9 cellular contexts compared by ENCODE assay signal in the genomic region with DNA sequence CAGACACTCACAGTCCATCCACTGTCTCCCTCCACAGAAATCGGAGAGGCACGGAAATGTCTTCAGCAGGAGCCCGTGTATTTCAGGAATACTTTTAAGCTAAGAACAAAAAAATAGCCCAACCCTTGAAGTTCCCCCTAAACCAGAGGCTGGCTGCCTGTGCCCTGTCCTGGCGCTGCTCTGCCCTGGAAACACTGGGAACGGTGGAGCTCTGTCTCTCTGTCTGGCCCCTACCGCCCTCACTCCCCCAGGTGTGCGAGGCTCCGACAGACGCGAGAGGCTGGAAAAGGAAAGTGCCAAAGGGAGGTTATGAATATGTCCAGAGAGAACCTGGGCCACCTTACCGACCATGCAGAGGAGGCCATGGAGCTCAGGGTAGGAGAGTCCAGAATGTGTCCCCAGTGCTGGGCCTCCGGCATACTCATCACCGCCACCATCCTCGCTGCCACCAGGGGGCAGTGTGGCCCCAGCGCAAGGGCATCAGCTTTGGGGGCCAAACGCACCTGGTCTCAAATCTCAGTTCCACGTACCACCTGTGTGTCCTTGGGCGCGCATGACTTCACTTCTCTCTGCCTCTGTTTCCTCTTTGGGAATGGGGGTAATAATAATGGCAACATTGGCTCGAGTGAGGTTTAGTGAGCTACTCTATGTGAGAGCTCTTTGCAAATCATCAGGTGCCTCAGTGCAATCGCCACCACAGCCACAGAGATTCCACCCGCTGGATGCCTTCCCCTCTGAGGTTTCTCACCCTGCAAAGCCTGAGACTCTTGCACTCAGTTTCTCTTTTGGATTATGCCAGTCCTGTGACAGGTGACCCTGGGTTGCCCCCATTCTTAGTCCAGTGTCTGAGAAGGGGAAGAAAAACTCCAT. TPM values are rescaled to one million over a fixed set of nuclear protein-coding genes. Genes with fewer than 3 reads are reported as not detected.
A peak's percentile ranks its signal among the peaks of the same experiment; 100 is the strongest.
DNase-seq lines count a peak whose midpoint lies in the region; ATAC-seq, FAIRE-seq and TF ChIP-seq lines count a peak whose summit lies in the region.
"Had no signal": no experiment of that assay in that cellular context is flagged by ENCODE, and none has a peak within 500 bp of the region (broad histone marks: within the 10 kb centered on the region; RNA-seq: fewer than 3 reads in every experiment).

No MANE protein-coding gene starts in this region.

- H3K27me3 Mint-ChIP-seq in CD4-positive, alpha-beta memory T cell: peaks cover 0 to 1% of the 10 kb centered on the region in 2 donors

- H3K27me3 ChIP-seq in CD4-positive, alpha-beta memory T cell (ENCODE audit: insufficient read depth, low read length): no peaks in the 10 kb centered on the region
- H3K27me3 ChIP-seq in left ventricle myocardium inferior (ENCODE audit: low read depth): peaks cover 57% of the 10 kb centered on the region

- POLR2A ChIA-PET in CD4-positive, alpha-beta memory T cell (lab: Charles Lee; ENCODE audit: partially characterized antibody): interaction anchor here (1.0 to 2.7 kb wide), 11 partner anchors 64 to 139 kb away, joined by 3 to 20 read pairs (median 4); a partner anchor contains a TSS

- H3K4me3 ChIP-seq in CD4-positive, alpha-beta memory T cell (ENCODE audit: low read length in 2 of 2): no peak overlapping the region
- H3K4me3 ChIP-seq in left ventricle myocardium inferior: no peak overlapping the region
- H3K4me3 ChIP-seq: SK-N-MC had no signal

- H3K4me1 ChIP-seq in CD4-positive, alpha-beta memory T cell (ENCODE audit: insufficient read depth, low read length): peaks cover 37% of the 10 kb centered on the region
- H3K4me1 ChIP-seq in left ventricle myocardium inferior: peaks cover 21% of the 10 kb centered on the region

- ATAC-seq in sciatic nerve (peak; percentile 69), HG03432 (IDR thresholded peaks at IDR 0.05; ENCODE audit: unreplicated experiment) (no peak), GM21786 (IDR thresholded peaks at IDR 0.05; ENCODE audit: unreplicated experiment) (no peak)

- in situ Hi-C loops in SK-MEL-5 (cut with HindIII; ENCODE audit: low pct_unique_long_range_greater_than_20kb, low sequenced_read_pairs): no loop called here

- H3K4me1 Mint-ChIP-seq in CD4-positive, alpha-beta memory T cell: peaks cover 25 to 38% (median 34%) of the 10 kb centered on the region in 4 donors

- H3K36me3 Mint-ChIP-seq in CD4-positive, alpha-beta memory T cell: no peaks in the 10 kb centered on the region

- H3K9me3 ChIP-seq in CD4-positive, alpha-beta memory T cell (ENCODE audit: control insufficient read depth in 1 of 2, low read length in 2 of 2): no peaks in the 10 kb centered on the region
- H3K9me3 ChIP-seq in left ventricle myocardium inferior (replicated peaks): no peaks in the 10 kb centered on the region

- H3K4me3 Mint-ChIP-seq in CD4-positive, alpha-beta memory T cell: peak overlapping the region in 1 of 8 donors; percentile 8

- CTCF ChIA-PET in CD4-positive, alpha-beta memory T cell (lab: Charles Lee; ENCODE audit: partially characterized antibody): interaction anchor here (0.7 to 14.7 kb wide), 41 partner anchors 9 to 790 kb away, joined by 3 to 567 read pairs (median 5); a partner anchor contains a TSS

- TF ChIP-seq CTCF in left ventricle myocardium inferior (IDR thresholded peaks at IDR 0.05; ENCODE audit: borderline replicate concordance): peak; percentile 95

- peak; percentile 68 to 74 (median 69) for DNase-seq in CD4-positive, alpha-beta memory T cell
- DNase-seq in H54 (ENCODE audit: insufficient read length, low spot score): peak; percentile 61
- peak; percentile 73 for DNase-seq in SK-MEL-5 (ENCODE audit: low read depth, low spot score)
- peak; percentile 80 for DNase-seq in activated naive CD4-positive, alpha-beta T cell treated with Interleukin-2 at 50 U/mL for 16 hours
- peak; percentile 69 for DNase-seq in left ventricle myocardium inferior
- peak; percentile 85 for DNase-seq in sciatic nerve (ENCODE audit: low spot score)

- H3K27ac Mint-ChIP-seq in CD4-positive, alpha-beta memory T cell: peak overlapping the region in 4 of 7 donors; percentile 33 to 83 (median 59)

- no peak for FAIRE-seq in H54 (lab: Jason Lieb, UNC)

- TF ChIP-seq POLR2A in H54 (IDR thresholded peaks at IDR 0.05; ENCODE audit: low read depth, low read length): no peak

- H3K36me3 ChIP-seq in CD4-positive, alpha-beta memory T cell (ENCODE audit: insufficient read depth, low read length): no peaks in the 10 kb centered on the region
- H3K36me3 ChIP-seq in left ventricle myocardium inferior: no peaks in the 10 kb centered on the region

- intact Hi-C loops in CD4-positive, alpha-beta memory T cell (cut with micrococcal nuclease): loop anchor here (1.0 to 5.0 kb wide), 5 partner anchors 108 to 242 kb away; no protein-coding TSS in a partner anchor
- intact Hi-C loops in left ventricle myocardium inferior (cut with micrococcal nuclease) (loop anchor here (2.0 kb wide), 1 partner anchor 108 kb away; no protein-coding TSS in a partner anchor), sciatic nerve (cut with DNase I) (loop anchor here (5.0 to 10.0 kb wide), 2 partner anchors 67 to 104 kb away; a partner anchor contains a TSS)

- no peaks in the 10 kb centered on the region for H3K9me3 Mint-ChIP-seq in CD4-positive, alpha-beta memory T cell

- no peak overlapping the region for H3K27ac ChIP-seq in CD4-positive, alpha-beta memory T cell (ENCODE audit: low read depth, low read length)
- no peak overlapping the region for H3K27ac ChIP-seq in left ventricle myocardium inferior (replicated peaks)
- H3K27ac ChIP-seq: SK-N-MC had no signal

RNA-seq across cellular contexts. Expression of a gene that starts 10.4 kb away (rescaled TPM):
- total RNA-seq in CD4-positive, alpha-beta memory T cell: 1 to 10 TPM; 2.4 to 2.8 TPM
- not detected for polyA plus RNA-seq in CD4-positive, alpha-beta memory T cell
- total RNA-seq in SK-MEL-5 (2014; rRNA removed; shearing (Covaris generic)): 0.13 TPM in 1 of 2 replicates, not detected in the other
- 0.21 and 0.71 TPM in 2 replicates for polyA plus RNA-seq in SK-MEL-5 (2015; cell fraction: cytosol; rRNA removed)
- polyA plus RNA-seq in SK-MEL-5 (2015; cell fraction: nucleus; rRNA removed): 2.1 TPM in 1 of 2 replicates, not detected in the other
- 22.7 TPM for total RNA-seq in left ventricle myocardium inferior
- total RNA-seq in sciatic nerve: 81.1 TPM

RNA-seq across cellular contexts. Expression of a gene that starts 43.8 kb away (rescaled TPM):
- total RNA-seq in CD4-positive, alpha-beta memory T cell: not detected
- polyA plus RNA-seq in CD4-positive, alpha-beta memory T cell: not detected
- total RNA-seq in SK-MEL-5 (2014; rRNA removed; shearing (Covaris generic)): 0.05 TPM in 1 of 2 replicates, not detected in the other
- 0.05 TPM in 1 of 2 replicates, not detected in the other for polyA plus RNA-seq in SK-MEL-5 (2015; cell fraction: cytosol; rRNA removed)
- not detected in 2 replicates for polyA plus RNA-seq in SK-MEL-5 (2015; cell fraction: nucleus; rRNA removed)
- total RNA-seq in left ventricle myocardium inferior (not detected), sciatic nerve (2.0 TPM)
